8 cellular contexts compared by ENCODE assay signal in genomic region chr12:96398422-96399080, GRCh38. TPM values are rescaled to one million over a fixed set of nuclear protein-coding genes. Genes with fewer than 3 reads are reported as not detected.
DNase-seq lines count a peak whose midpoint lies in the region; ATAC-seq and TF ChIP-seq lines count a peak whose summit lies in the region.

No MANE protein-coding gene starts in this region.

- H3K36me3 Mint-ChIP-seq in activated naive CD4-positive, alpha-beta T cell treated with anti-CD3 and anti-CD28 coated beads, Interleukin-2, amount 10 ng/mL, durations not matched to agents 7 days and 5 days = peaks cover 5% of the 10 kb centered on the region
- no peaks in the 10 kb centered on the region for H3K36me3 Mint-ChIP-seq in WTC11

- POLR2A ChIA-PET in WTC11 (lab: Charles Lee) = interaction anchor here (0.7 kb wide), 1 partner anchor 196 kb away, joined by 3 read pairs; no protein-coding TSS in a partner anchor

- no peak for DNase-seq in activated naive CD4-positive, alpha-beta T cell treated with anti-CD3 and anti-CD28 coated beads, Interleukin-2, amount 10 ng/mL, durations not matched to agents 7 days and 5 days
- no peak for DNase-seq in activated naive CD4-positive, alpha-beta T cell treated with Interleukin-2 at 50 U/mL for 16 hours
- no peak for DNase-seq in WTC11 (ENCODE audit: low spot score)
- peak; percentile 9 for DNase-seq in germinal center (ENCODE audit: low spot score)
- DNase-seq in retinal pigment epithelial cell (ENCODE audit: low read depth) = no peak
- no peak for DNase-seq in activated CD4-positive, alpha-beta T cell treated with anti-CD3 and anti-CD28 coated beads, Interleukin-2, amount 50 U/mL, for 1 hour

- TF ChIP-seq CTCF in WTC11 (IDR thresholded peaks at IDR 0.05) (no peak), retinal pigment epithelial cell (conservative IDR thresholded peaks at IDR 0.05; ENCODE audit: low read depth, low read length) (no peak)

- CTCF ChIA-PET in activated naive CD4-positive, alpha-beta T cell treated with anti-CD3 and anti-CD28 coated beads, Interleukin-2, amount 10 ng/mL, durations not matched to agents 7 days and 5 days (lab: Charles Lee) = interaction anchor here (0.8 to 7.7 kb wide), 17 partner anchors 10 to 187 kb away, joined by 3 to 60 read pairs (median 5); partner anchors contain the start of gene CFAP54
- CTCF ChIA-PET in WTC11 (lab: Charles Lee) = interaction anchor here (0.6 to 3.2 kb wide), 5 partner anchors 141 to 1952 kb away, joined by 3 to 14 read pairs (median 3); no protein-coding TSS in a partner anchor

- peak overlapping the region; percentile 91 for H3K4me3 Mint-ChIP-seq in activated naive CD4-positive, alpha-beta T cell treated with anti-CD3 and anti-CD28 coated beads, Interleukin-2, amount 10 ng/mL, durations not matched to agents 7 days and 5 days
- H3K4me3 Mint-ChIP-seq in WTC11 = peak overlapping the region; percentile 88

- peak overlapping the region; percentile 96 for H3K4me3 ChIP-seq in retinal pigment epithelial cell (ENCODE audit: low read length)

- H3K4me1 Mint-ChIP-seq in activated naive CD4-positive, alpha-beta T cell treated with anti-CD3 and anti-CD28 coated beads, Interleukin-2, amount 10 ng/mL, durations not matched to agents 7 days and 5 days = peaks cover 50% of the 10 kb centered on the region
- peaks cover 52% of the 10 kb centered on the region for H3K4me1 Mint-ChIP-seq in WTC11

- H3K27ac Mint-ChIP-seq in activated naive CD4-positive, alpha-beta T cell treated with anti-CD3 and anti-CD28 coated beads, Interleukin-2, amount 10 ng/mL, durations not matched to agents 7 days and 5 days = peak overlapping the region; percentile 99
- peak overlapping the region; percentile 15; the same call in 1 of the 2 replicates for H3K27ac Mint-ChIP-seq in WTC11

- H3K9me3 Mint-ChIP-seq in activated naive CD4-positive, alpha-beta T cell treated with anti-CD3 and anti-CD28 coated beads, Interleukin-2, amount 10 ng/mL, durations not matched to agents 7 days and 5 days = no peaks in the 10 kb centered on the region
- no peaks in the 10 kb centered on the region for H3K9me3 Mint-ChIP-seq in WTC11

- H3K27me3 Mint-ChIP-seq in activated naive CD4-positive, alpha-beta T cell treated with anti-CD3 and anti-CD28 coated beads, Interleukin-2, amount 10 ng/mL, durations not matched to agents 7 days and 5 days = no peaks in the 10 kb centered on the region
- no peaks in the 10 kb centered on the region for H3K27me3 Mint-ChIP-seq in WTC11 (ENCODE audit: low read depth)

- no peak; the same call in 1 of the 2 replicates for ATAC-seq in WTC11
- ATAC-seq in GM19351 (IDR thresholded peaks at IDR 0.05; ENCODE audit: unreplicated experiment) = no peak
- no peak for ATAC-seq in GM18870 (IDR thresholded peaks at IDR 0.05; ENCODE audit: unreplicated experiment)

TF ChIP-seq in WTC11, 78 proteins besides CTCF, POLR2A, EP300 and RAD21 (continues in another document):
- TF ChIP-seq ZSCAN18 (CRISPR knock-in tag; IDR thresholded peaks at IDR 0.05) (no peak), MAX (CRISPR knock-in tag; IDR thresholded peaks at IDR 0.05) (no peak), PRDM15 (CRISPR knock-in tag; IDR thresholded peaks at IDR 0.05) (no peak), GTF2I (CRISPR knock-in tag; conservative IDR thresholded peaks at IDR 0.05) (no peak), FOXP1 (CRISPR knock-in tag; IDR thresholded peaks at IDR 0.05; ENCODE audit: borderline replicate concordance) (no peak), NFE2L1 (CRISPR knock-in tag; IDR thresholded peaks at IDR 0.05) (no peak), SMAD4 (CRISPR knock-in tag; IDR thresholded peaks at IDR 0.05) (no peak), USF1 (CRISPR knock-in tag; IDR thresholded peaks at IDR 0.05) (no peak), ZNF416 (CRISPR knock-in tag; IDR thresholded peaks at IDR 0.05) (no peak), ZNF317 (CRISPR knock-in tag; IDR thresholded peaks at IDR 0.05; ENCODE audit: borderline replicate concordance, low read depth) (no peak), ATF3 (CRISPR knock-in tag; conservative IDR thresholded peaks at IDR 0.05) (no peak), RELA (CRISPR knock-in tag; IDR thresholded peaks at IDR 0.05; ENCODE audit: borderline replicate concordance) (no peak), SP1 (CRISPR knock-in tag; conservative IDR thresholded peaks at IDR 0.05) (no peak), ARID4B (CRISPR knock-in tag; IDR thresholded peaks at IDR 0.05; ENCODE audit: borderline replicate concordance) (no peak), ZNF423 (CRISPR knock-in tag; IDR thresholded peaks at IDR 0.05) (no peak)

RNA-seq across cellular contexts. Expression of gene CDK17, which starts 1.7 kb away (rescaled TPM):
- 18.7 to 20.0 TPM (median 19.4 TPM) in 3 replicates for total RNA-seq in WTC11 (2021)
